22 cellular contexts compared by ENCODE assay signal in genomic region chr22:50310949-50311444, GRCh38. TPM values are rescaled to one million over a fixed set of nuclear protein-coding genes. Genes with fewer than 3 reads are reported as not detected.
A peak's percentile ranks its signal among the peaks of the same experiment; 100 is the strongest.
DNase-seq lines count a peak whose midpoint lies in the region; ATAC-seq and TF ChIP-seq lines count a peak whose summit lies in the region.
"Had no signal": no experiment of that assay in that cellular context is flagged by ENCODE, and none has a peak within 500 bp of the region (broad histone marks: within the 10 kb centered on the region; RNA-seq: fewer than 3 reads in every experiment).

No MANE protein-coding gene starts in this region.

- H3K27ac ChIP-seq in right cardiac atrium (ENCODE audit: low read length): no peak overlapping the region
- H3K27ac ChIP-seq in endodermal cell (ENCODE audit: low read depth, low read length): no peak overlapping the region
- H3K27ac ChIP-seq in lower lobe of right lung: peak overlapping the region; percentile 8
- no peak overlapping the region for H3K27ac ChIP-seq in A673 (ENCODE audit: low read depth, low read length, poor library complexity, severe bottlenecking)
- H3K27ac ChIP-seq: C4-2B had no signal

- H3K36me3 Mint-ChIP-seq in endodermal cell (ENCODE audit: low read depth): no peaks in the 10 kb centered on the region
- H3K36me3 Mint-ChIP-seq in T-cell: no peaks in the 10 kb centered on the region
- H3K36me3 Mint-ChIP-seq: CD8-positive, alpha-beta T cell had no signal

- POLR2A ChIA-PET in T-cell (lab: Charles Lee) (no interaction called here), A673 (lab: Charles Lee; ENCODE audit: low non-redundant PET) (no interaction called here)

- H3K27me3 Mint-ChIP-seq in endodermal cell (ENCODE audit: insufficient read depth) (peaks cover 3% of the 10 kb centered on the region), T-cell (peaks cover 3 to 7% of the 10 kb centered on the region in 2 donors)

- H3K4me3 ChIP-seq in right cardiac atrium (ENCODE audit: low read length) (no peak overlapping the region), endodermal cell (ENCODE audit: low read length) (no peak overlapping the region), lower lobe of right lung (no peak overlapping the region), A673 (ENCODE audit: low read depth, low read length, poor library complexity, severe bottlenecking) (no peak overlapping the region)
- H3K4me3 ChIP-seq: GM12878, K562 had no signal

- no peak overlapping the region for H3K27ac Mint-ChIP-seq in endodermal cell
- no peak overlapping the region for H3K27ac Mint-ChIP-seq in T-cell
- H3K27ac Mint-ChIP-seq: CD8-positive, alpha-beta T cell had no signal

- H3K9me3 Mint-ChIP-seq in endodermal cell (no peaks in the 10 kb centered on the region), T-cell (no peaks in the 10 kb centered on the region)
- H3K9me3 Mint-ChIP-seq: CD8-positive, alpha-beta T cell had no signal

- H3K4me1 Mint-ChIP-seq in endodermal cell (peaks cover 12% of the 10 kb centered on the region), T-cell (peaks cover 16 to 26% (median 19%) of the 10 kb centered on the region in 3 donors)

- H3K4me3 Mint-ChIP-seq in endodermal cell: no peak overlapping the region
- no peak overlapping the region for H3K4me3 Mint-ChIP-seq in T-cell
- H3K4me3 Mint-ChIP-seq: CD8-positive, alpha-beta T cell had no signal

- ATAC-seq in right cardiac atrium (no peak), left ventricle myocardium superior (no peak), lower lobe of right lung (no peak), HG02884 (IDR thresholded peaks at IDR 0.05; ENCODE audit: unreplicated experiment) (no peak), T-cell (replicated peaks in 1 of 4) (no peak)
- ATAC-seq: CD8-positive, alpha-beta T cell; GM12878; HCT116; K562 had no signal

- TF ChIP-seq CTCF in endodermal cell (conservative IDR thresholded peaks at IDR 0.05) (no peak), lower lobe of right lung (IDR thresholded peaks at IDR 0.05) (no peak), A673 (conservative IDR thresholded peaks at IDR 0.05; ENCODE audit: low read depth, low read length) (no peak)

- DNase-seq in right cardiac atrium: peak in 2 of 3 donors; percentile 38 to 43
- no peak for DNase-seq in left ventricle myocardium superior
- DNase-seq in endodermal cell: peak; percentile 44
- peak; percentile 45 for DNase-seq in lower lobe of right lung
- DNase-seq in NOMO-1 treated with DMSO at 0.1 percent for 48 hours (lab: John Stamatoyannopoulos, UW; ENCODE audit: unreplicated experiment): no peak
- no peak for DNase-seq in T-cell
- DNase-seq in A673 (ENCODE audit: low spot score): no peak
- DNase-seq: AML-193; CD8-positive, alpha-beta T cell; GOT3; Kasumi-1; MV-4-11; NCI-H1105; NCI-H2227 treated with DMSO at 0.1 percent for 48 hours; NCI-H526 treated with DMSO at 0.1 percent for 48 hours; RPMI8226 had no signal

- no peaks in the 10 kb centered on the region for H3K36me3 ChIP-seq in endodermal cell (ENCODE audit: control insufficient read depth, insufficient read depth, low read length)
- H3K36me3 ChIP-seq in lower lobe of right lung: no peaks in the 10 kb centered on the region
- no peaks in the 10 kb centered on the region for H3K36me3 ChIP-seq in A673 (ENCODE audit: insufficient read depth, low read length, poor library complexity, severe bottlenecking)

- H3K9me3 ChIP-seq in right cardiac atrium (ENCODE audit: control insufficient read depth, low read length): no peaks in the 10 kb centered on the region
- H3K9me3 ChIP-seq in endodermal cell (ENCODE audit: control insufficient read depth, low read length): no peaks in the 10 kb centered on the region
- H3K9me3 ChIP-seq in lower lobe of right lung: no peaks in the 10 kb centered on the region
- no peaks in the 10 kb centered on the region for H3K9me3 ChIP-seq in A673 (ENCODE audit: low read depth, low read length, poor library complexity, severe bottlenecking)
- H3K9me3 ChIP-seq: Caco-2 had no signal

- CTCF ChIA-PET in T-cell (lab: Charles Lee): no interaction called here
- CTCF ChIA-PET in A673 (lab: Charles Lee): no interaction called here

- no TSS peak for BruUV-seq in A673 (replicated peaks; lab: Mats Ljungman, UMichigan)

- intact Hi-C loops in right cardiac atrium (cut with DNase I) (loop anchor here in 1 of 4 donors (5.0 kb wide), 1 partner anchor 34 kb away; no protein-coding TSS in a partner anchor), left ventricle myocardium superior (cut with micrococcal nuclease) (no loop called here), lower lobe of right lung (cut with DNase I) (no loop called here), A673 (cut with micrococcal nuclease; ENCODE audit: unreplicated experiment) (no loop called here)

- 92% methylated on average over 16 of the region's 16 CpGs for WGBS in right cardiac atrium
- 90 to 93% methylated on average over 12 to 16 of the region's 16 CpGs for WGBS in endodermal cell (ENCODE audit: insufficient coverage in 1 of 2, insufficient read length in 1 of 2), 2 experiments

- H3K4me1 ChIP-seq in right cardiac atrium (ENCODE audit: control insufficient read depth, insufficient read depth, low read length): peaks cover 5% of the 10 kb centered on the region
- no peaks in the 10 kb centered on the region for H3K4me1 ChIP-seq in endodermal cell (ENCODE audit: control insufficient read depth, insufficient read depth, low read length)
- H3K4me1 ChIP-seq in lower lobe of right lung: peaks cover 51% of the 10 kb centered on the region
- H3K4me1 ChIP-seq in A673 (ENCODE audit: insufficient read depth, low read length, poor library complexity, severe bottlenecking): peaks cover 8% of the 10 kb centered on the region

- H3K9ac ChIP-seq in endodermal cell (ENCODE audit: extremely low read depth, low read length, poor library complexity, severe bottlenecking): no peak overlapping the region

- H3K27me3 ChIP-seq in right cardiac atrium (ENCODE audit: control insufficient read depth, insufficient read depth): no peaks in the 10 kb centered on the region
- H3K27me3 ChIP-seq in endodermal cell (ENCODE audit: control insufficient read depth, insufficient read depth, low read length, poor library complexity, severe bottlenecking): no peaks in the 10 kb centered on the region
- H3K27me3 ChIP-seq in lower lobe of right lung (ENCODE audit: low read depth): no peaks in the 10 kb centered on the region
- H3K27me3 ChIP-seq in A673 (replicated peaks; ENCODE audit: insufficient read depth, low read depth, low read length, poor library complexity): no peaks in the 10 kb centered on the region

RNA-seq across cellular contexts. Expression of gene PLXNB2, which starts 3.6 kb away (rescaled TPM):
- total RNA-seq in right cardiac atrium (100 to 1,000 TPM in 1 of 4 donors, 10 to 100 TPM in 3; 80.7 to 110 (median 90.6) TPM), left ventricle myocardium superior (81.7 TPM), endodermal cell (10 to 100 TPM; 94.7 to 97.7 TPM), lower lobe of right lung (256 TPM), T-cell (10 to 100 TPM in 1 of 5 donors, 1 to 10 TPM in 4; 4.3 to 11.8 (median 6.5) TPM), A673 (2021) (155 and 173 TPM in 2 replicates)
- 60.0 TPM for polyA plus RNA-seq in right cardiac atrium
- 108 TPM for polyA plus RNA-seq in endodermal cell (2013, experiment 1 of 2)
- polyA plus RNA-seq in endodermal cell (2013, experiment 2 of 2): 109 TPM

RNA-seq across cellular contexts. Expression of gene DENND6B, which starts 15.8 kb away (rescaled TPM):
- total RNA-seq in right cardiac atrium (1 to 10 TPM; 2.0 to 3.1 (median 2.5) TPM), left ventricle myocardium superior (1.4 TPM), endodermal cell (10 to 100 TPM in 1 of 2 donors, 1 to 10 TPM in 1; 8.3 to 14.2 TPM), lower lobe of right lung (14.4 TPM), T-cell (1 to 10 TPM; 2.1 to 5.0 (median 3.5) TPM), A673 (2021) (5.3 and 10.8 TPM in 2 replicates)
- 2.4 TPM for polyA plus RNA-seq in right cardiac atrium
- 19.4 TPM for polyA plus RNA-seq in endodermal cell (2013, experiment 1 of 2)
- 14.7 TPM for polyA plus RNA-seq in endodermal cell (2013, experiment 2 of 2)

RNA-seq across cellular contexts. Expression of gene PPP6R2, which starts 32.1 kb away (rescaled TPM):
- 10 to 100 TPM; 40.1 to 50.2 (median 44.6) TPM for total RNA-seq in right cardiac atrium
- polyA plus RNA-seq in right cardiac atrium: 36.2 TPM
- 44.3 TPM for total RNA-seq in left ventricle myocardium superior
- 10 to 100 TPM; 58.7 to 81.2 TPM for total RNA-seq in endodermal cell
- 45.3 TPM for polyA plus RNA-seq in endodermal cell (2013, experiment 1 of 2)
- polyA plus RNA-seq in endodermal cell (2013, experiment 2 of 2): 36.1 TPM
- 52.5 TPM for total RNA-seq in lower lobe of right lung
- 100 to 1,000 TPM in 1 of 5 donors, 10 to 100 TPM in 4; 71.2 to 105 (median 96.8) TPM for total RNA-seq in T-cell
- total RNA-seq in A673 (2021): 64.6 and 66.7 TPM in 2 replicates

RNA-seq across cellular contexts. Expression of gene MAPK11, which starts 40.8 kb away (rescaled TPM):
- total RNA-seq in right cardiac atrium (1 to 10 TPM; 6.4 to 7.9 (median 7.4) TPM), left ventricle myocardium superior (9.1 TPM), endodermal cell (under 1 TPM; 0.33 to 0.40 TPM), lower lobe of right lung (13.1 TPM), T-cell (1 to 10 TPM; 3.5 to 8.9 (median 5.6) TPM), A673 (2021) (5.4 and 10.4 TPM in 2 replicates)
- polyA plus RNA-seq in right cardiac atrium: 8.8 TPM
- 8.8 TPM for polyA plus RNA-seq in endodermal cell (2013, experiment 1 of 2)
- polyA plus RNA-seq in endodermal cell (2013, experiment 2 of 2): 8.3 TPM

RNA-seq across cellular contexts. Expression of gene MAPK12, which starts 49.5 kb away (rescaled TPM):
- total RNA-seq in right cardiac atrium (10 to 100 TPM; 10.5 to 14.8 (median 11.2) TPM), left ventricle myocardium superior (15.8 TPM), endodermal cell (10 to 100 TPM; 46.5 to 57.0 TPM), lower lobe of right lung (11.9 TPM), T-cell (1 to 10 TPM; 1.7 to 3.1 (median 2.9) TPM), A673 (2021) (20.8 and 27.5 TPM in 2 replicates)
- polyA plus RNA-seq in right cardiac atrium: 15.2 TPM
- polyA plus RNA-seq in endodermal cell (2013, experiment 1 of 2): 14.6 TPM
- polyA plus RNA-seq in endodermal cell (2013, experiment 2 of 2): 13.5 TPM

Comparison
In these comparisons a context has a peak if more than half of its experiments do, and no peak if none do; other contexts are left out.
1. DNase-seq: peak in right cardiac atrium (2 of 3), endodermal cell (single experiment) and lower lobe of right lung (single experiment); none in left ventricle myocardium superior (single experiment), NOMO-1 treated with DMSO at 0.1 percent for 48 hours (single experiment), T-cell (0 of 34) and A673 (single experiment).